1 cellular context compared by ENCODE assay signal in the genomic region with DNA sequence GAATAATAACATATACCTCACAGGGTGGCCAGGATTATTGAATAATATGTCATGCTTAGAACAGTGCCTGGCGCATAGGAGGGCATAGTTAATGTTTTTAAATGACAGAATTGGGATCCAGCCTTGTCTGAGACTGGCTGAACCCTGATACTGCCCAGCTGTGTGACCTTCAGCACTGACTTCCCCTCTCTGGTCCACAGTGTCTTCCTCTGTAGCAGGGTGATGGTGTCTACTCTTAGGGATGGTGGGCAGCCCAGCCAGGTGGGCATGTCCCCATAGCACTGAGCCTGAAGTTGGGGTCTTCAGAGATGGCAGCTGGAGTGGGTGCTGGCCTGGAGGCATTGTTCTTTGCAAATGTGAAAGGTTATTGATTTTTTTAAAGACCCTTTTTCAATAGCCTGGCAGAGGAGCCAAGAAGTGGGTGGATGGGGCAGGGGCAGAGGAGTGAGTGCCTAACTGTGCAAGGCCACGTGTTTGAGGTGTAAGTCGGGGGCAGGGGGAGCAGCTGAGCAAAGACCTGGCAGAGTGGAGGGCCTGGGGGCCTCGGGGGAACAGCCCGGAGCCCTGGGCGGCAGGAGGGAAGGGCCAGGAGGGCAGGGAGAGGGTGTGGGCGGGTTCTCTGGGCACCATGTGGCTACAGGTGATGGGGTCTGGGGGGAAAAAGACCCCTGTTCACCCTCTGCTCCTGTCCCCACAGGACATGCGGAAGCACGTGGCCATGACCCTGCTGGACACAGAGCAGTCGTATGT.
TF ChIP-seq lines count a peak whose summit lies in the region.

No MANE protein-coding gene starts in this region.

TF ChIP-seq in K562, 482 proteins besides CTCF, POLR2A, EP300 and RAD21:
- TF ChIP-seq RBM25 (IDR thresholded peaks at IDR 0.05; ENCODE audit: low read depth, low read length, severe bottlenecking) (peak; percentile 7), RFX7 (CRISPR knock-in tag; IDR thresholded peaks at IDR 0.05) (no peak)
TF ChIP-seq in K562: peak in this region for 1.
